ENCODE assay signal across 14 cellular contexts in genomic region chr10:33258951-33259350, GRCh38.
A peak's percentile ranks its signal among the peaks of the same experiment; 100 is the strongest.
DNase-seq lines count a peak whose midpoint lies in the region; ATAC-seq, FAIRE-seq and TF ChIP-seq lines count a peak whose summit lies in the region.
"Had no signal": no experiment of that assay in that cellular context is flagged by ENCODE, and none has a peak within 500 bp of the region (broad histone marks: within the 10 kb centered on the region; RNA-seq: fewer than 3 reads in every experiment).

No MANE protein-coding gene starts in this region.

- H3K36me3 ChIP-seq in RWPE2 (ENCODE audit: low read depth) = peaks cover 73% of the 10 kb centered on the region
- peaks cover 0 to 100% of the 10 kb centered on the region in 2 donors for H3K36me3 ChIP-seq in neuronal stem cell (replicated peaks in 1 of 2; ENCODE audit: control insufficient read depth in 2 of 2, insufficient read depth in 2 of 2, low read length in 2 of 2)
- no peaks in the 10 kb centered on the region for H3K36me3 ChIP-seq in H7 (replicated peaks; ENCODE audit: control insufficient read depth, insufficient read depth, low read length)

- no peak overlapping the region for H3K9ac ChIP-seq in neuronal stem cell (ENCODE audit: low read depth, low read length, poor library complexity)

- H2AFZ ChIP-seq in neuronal stem cell (ENCODE audit: low read length) = no peak overlapping the region

- no peak overlapping the region for H3K4me2 ChIP-seq in neuronal stem cell (ENCODE audit: insufficient read depth, low read length, poor library complexity, severe bottlenecking)

- no CpG with 5 or more reads among the region's 9 CpGs for WGBS in neuronal stem cell (ENCODE audit: extremely low coverage in 2 of 2, insufficient read length in 2 of 2, insufficient replicate concordance in 1 of 2), 2 donors

- H3K4me1 ChIP-seq in RWPE2 (ENCODE audit: insufficient read depth, poor library complexity, severe bottlenecking) (peaks cover 30% of the 10 kb centered on the region), neuronal stem cell (ENCODE audit: control insufficient read depth in 2 of 2, insufficient read depth in 1 of 2, low read depth in 1 of 2, low read length in 2 of 2) (peaks cover 3 to 7% of the 10 kb centered on the region in 2 donors)

- H3K27ac ChIP-seq in RWPE2 (ENCODE audit: poor library complexity, severe bottlenecking) = peak overlapping the region; percentile 100
- H3K27ac ChIP-seq in neuronal stem cell (replicated peaks; ENCODE audit: low read length) = peak overlapping the region; percentile 30

- no peak overlapping the region for H2BK12ac ChIP-seq in neuronal stem cell (ENCODE audit: low read length)

- TF ChIP-seq CTCF in RWPE2 (IDR thresholded peaks at IDR 0.05; ENCODE audit: poor library complexity, severe bottlenecking) (no peak), epithelial cell of esophagus (IDR thresholded peaks at IDR 0.05; ENCODE audit: insufficient read depth, low read depth, low read length, missing control alignments) (no peak)

- H3K79me1 ChIP-seq in neuronal stem cell (ENCODE audit: low read depth, low read length) = no peaks in the 10 kb centered on the region

- H3K27me3 ChIP-seq in RWPE2 (ENCODE audit: insufficient read depth, poor library complexity, severe bottlenecking) = no peaks in the 10 kb centered on the region
- H3K27me3 ChIP-seq in neuronal stem cell (ENCODE audit: control insufficient read depth in 3 of 3, insufficient read depth in 3 of 3, low read depth in 1 of 3, low read length in 3 of 3) = no peaks in the 10 kb centered on the region
- no peaks in the 10 kb centered on the region for H3K27me3 ChIP-seq in H7 (ENCODE audit: control insufficient read depth, insufficient read depth, low read length)

- H3K14ac ChIP-seq in neuronal stem cell (ENCODE audit: low read length) = no peak overlapping the region

- no peak overlapping the region for H4K8ac ChIP-seq in neuronal stem cell (ENCODE audit: low read depth, low read length)

- no peak overlapping the region for H2BK5ac ChIP-seq in neuronal stem cell (ENCODE audit: low read length)

- ATAC-seq in RWPE2 (ENCODE audit: low read depth) (peak; percentile 33; the same call in 2 of the 3 replicates), GM21390 (IDR thresholded peaks at IDR 0.05; ENCODE audit: unreplicated experiment) (no peak)
- ATAC-seq: activated CD4-positive, CD25-positive, alpha-beta regulatory T cell treated with anti-CD3 and anti-CD28 coated beads, Interleukin-2, amount 50 U/mL, for 24 hours had no signal

- no peak overlapping the region for H2BK120ac ChIP-seq in neuronal stem cell (ENCODE audit: low read depth, low read length)

- no peak overlapping the region for H3K23ac ChIP-seq in neuronal stem cell (ENCODE audit: low read depth, low read length, poor library complexity)

- FAIRE-seq in H54 (lab: Jason Lieb, UNC) (peak; percentile 98), GM12891 (lab: Jason Lieb, UNC) (no peak)

- DNase-seq in H54 (ENCODE audit: insufficient read length, low spot score) (peak; percentile 33), RWPE2 (ENCODE audit: low spot score) (no peak), epithelial cell of esophagus (ENCODE audit: low read depth) (peak; percentile 42), neuronal stem cell (ENCODE audit: low spot score) (peak; percentile 26), H7 (no peak), GM12891 (ENCODE audit: insufficient read length, low spot score) (no peak), activated gamma-delta T cell treated with Interleukin-2 at 50 U/mL for 16 hours (no peak)
- DNase-seq: activated T-cell treated with anti-CD3 and anti-CD28 coated beads, Interleukin-2, amount 50 U/mL, for 24 hours; aorta; CD4-positive, alpha-beta T cell; erythroblast; NCI-H774 had no signal

- TF ChIP-seq POLR2A in H54 (IDR thresholded peaks at IDR 0.05; ENCODE audit: low read depth, low read length) (no peak), GM12891 (IDR thresholded peaks at IDR 0.05; ENCODE audit: low read depth, low read length) (no peak)

- H3K18ac ChIP-seq in neuronal stem cell (ENCODE audit: low read length) = no peak overlapping the region

- H3K4me3 ChIP-seq in RWPE2 (ENCODE audit: severe bottlenecking) (no peak overlapping the region), epithelial cell of esophagus (ENCODE audit: low read length) (no peak overlapping the region), neuronal stem cell (ENCODE audit: low read length in 2 of 2) (no peak overlapping the region), H7 (ENCODE audit: insufficient read depth, low read depth, low read length) (no peak overlapping the region)

- H3K9me3 ChIP-seq in RWPE2 (ENCODE audit: severe bottlenecking) (no peaks in the 10 kb centered on the region), neuronal stem cell (replicated peaks in 1 of 2; ENCODE audit: control insufficient read depth in 2 of 2, insufficient read depth in 1 of 2, low read depth in 1 of 2, low read length in 2 of 2) (no peaks in the 10 kb centered on the region)

- no peak overlapping the region for H3K4ac ChIP-seq in neuronal stem cell (ENCODE audit: low read length)

- no peak overlapping the region for H2AK5ac ChIP-seq in neuronal stem cell (ENCODE audit: low read depth, low read length)

- H2BK15ac ChIP-seq in neuronal stem cell (ENCODE audit: low read length) = no peak overlapping the region

- H4K91ac ChIP-seq in neuronal stem cell (ENCODE audit: low read depth, low read length, poor library complexity) = no peak overlapping the region

TF ChIP-seq in GM12891, 5 proteins besides CTCF, POLR2A, EP300 and RAD21:
- TF ChIP-seq POLR2AphosphoS5 (IDR thresholded peaks at IDR 0.05; ENCODE audit: low read depth, low read length) = no peak
- TF ChIP-seq POU2F2 (IDR thresholded peaks at IDR 0.05; ENCODE audit: low read depth, low read length) = no peak
- TF ChIP-seq TAF1 (IDR thresholded peaks at IDR 0.05; ENCODE audit: low read depth, low read length) = no peak
- TF ChIP-seq SPI1 (IDR thresholded peaks at IDR 0.05; ENCODE audit: low read depth, low read length) = no peak
- TF ChIP-seq PAX5 (IDR thresholded peaks at IDR 0.05; ENCODE audit: insufficient read depth, low read length, severe bottlenecking) = no peak

Comparison
In these comparisons a context has a peak if more than half of its experiments do, and no peak if none do; other contexts are left out.
1. DNase-seq: peak in H54 (single experiment), epithelial cell of esophagus (single experiment) and neuronal stem cell (single experiment); none in RWPE2 (single experiment), H7 (single experiment), GM12891 (single experiment) and activated gamma-delta T cell treated with Interleukin-2 at 50 U/mL for 16 hours (single experiment).